11 cellular contexts compared by ENCODE assay signal in genomic region chr3:71309342-71309741, GRCh38.
DNase-seq lines count a peak whose midpoint lies in the region; ATAC-seq and TF ChIP-seq lines count a peak whose summit lies in the region.
"Had no signal": no experiment of that assay in that cellular context is flagged by ENCODE, and none has a peak within 500 bp of the region (broad histone marks: within the 10 kb centered on the region; RNA-seq: fewer than 3 reads in every experiment).

No MANE protein-coding gene starts in this region.

- ATAC-seq in GM18498 (IDR thresholded peaks at IDR 0.05; ENCODE audit: unreplicated experiment) (no peak), GM21526 (IDR thresholded peaks at IDR 0.05; ENCODE audit: low FRiP score, unreplicated experiment) (no peak)

- H3K4me3 Mint-ChIP-seq in mesothelial cell of epicardium, result no peak overlapping the region
- peak overlapping the region; percentile 53 for H3K4me3 Mint-ChIP-seq in type B pancreatic cell
- H3K4me3 Mint-ChIP-seq: IgD-negative memory B cell had no signal

- no peaks in the 10 kb centered on the region for H3K27me3 Mint-ChIP-seq in mesothelial cell of epicardium (ENCODE audit: low read depth)
- H3K27me3 Mint-ChIP-seq in type B pancreatic cell, result peaks cover 2% of the 10 kb centered on the region

- peak; percentile 18 for DNase-seq in stimulated activated CD4-positive, alpha-beta T cell treated with anti-CD3 and anti-CD28 coated beads, Interleukin-12 subunit alpha, Interleukin-12 subunit beta, amount 100 ng/mL, for 4 hours
- DNase-seq in stimulated activated CD4-positive, alpha-beta T cell treated with anti-CD3 and anti-CD28 coated beads, Interleukin-2, amount 100 ng/mL, for 48 hours, result no peak
- DNase-seq in activated CD8-positive, alpha-beta memory T cell treated with anti-CD3 and anti-CD28 coated beads, Interleukin-2, amount 50 U/mL, for 4 hours, result peak; percentile 44
- DNase-seq in mesothelial cell of epicardium (ENCODE audit: low spot score in 2 of 2, unreplicated experiment in 2 of 2), result no peak
- DNase-seq in type B pancreatic cell (ENCODE audit: extremely low spot score, unreplicated experiment), result no peak
- no peak for DNase-seq in medulla oblongata (ENCODE audit: extremely low spot score)
- DNase-seq: erythroblast, NCI-H748 treated with DMSO at 0.1 percent for 48 hours had no signal

- TF ChIP-seq CTCF in mesothelial cell of epicardium (IDR thresholded peaks at IDR 0.05; ENCODE audit: unreplicated experiment) (no peak), type B pancreatic cell (conservative IDR thresholded peaks at IDR 0.05) (no peak)

- peaks cover 54% of the 10 kb centered on the region for H3K4me1 Mint-ChIP-seq in mesothelial cell of epicardium
- peaks cover 56% of the 10 kb centered on the region for H3K4me1 Mint-ChIP-seq in type B pancreatic cell (ENCODE audit: unreplicated experiment)

- no peaks in the 10 kb centered on the region for H3K9me3 Mint-ChIP-seq in mesothelial cell of epicardium
- no peaks in the 10 kb centered on the region for H3K9me3 Mint-ChIP-seq in type B pancreatic cell

- H3K36me3 Mint-ChIP-seq in mesothelial cell of epicardium (peaks cover 3% of the 10 kb centered on the region), type B pancreatic cell (peaks cover 6% of the 10 kb centered on the region)

- H3K27ac Mint-ChIP-seq in mesothelial cell of epicardium (peak overlapping the region; percentile 17), type B pancreatic cell (no peak overlapping the region)

Comparison
In these comparisons a context has a peak if more than half of its experiments do, and no peak if none do; other contexts are left out.
1. DNase-seq: peak in stimulated activated CD4-positive, alpha-beta T cell treated with anti-CD3 and anti-CD28 coated beads, Interleukin-12 subunit alpha, Interleukin-12 subunit beta, amount 100 ng/mL, for 4 hours (single experiment) and activated CD8-positive, alpha-beta memory T cell treated with anti-CD3 and anti-CD28 coated beads, Interleukin-2, amount 50 U/mL, for 4 hours (single experiment); none in stimulated activated CD4-positive, alpha-beta T cell treated with anti-CD3 and anti-CD28 coated beads, Interleukin-2, amount 100 ng/mL, for 48 hours (0 of 2), mesothelial cell of epicardium (0 of 2), type B pancreatic cell (single experiment) and medulla oblongata (single experiment).